ENCODE assay signal across 9 cellular contexts in genomic region chr6:25006565-25007001, GRCh38.
DNase-seq lines count a peak whose midpoint lies in the region; ATAC-seq, FAIRE-seq and TF ChIP-seq lines count a peak whose summit lies in the region.
"Had no signal": no experiment of that assay in that cellular context is flagged by ENCODE, and none has a peak within 500 bp of the region (broad histone marks: within the 10 kb centered on the region; RNA-seq: fewer than 3 reads in every experiment).

No MANE protein-coding gene starts in this region.

- WGBS in heart left ventricle, 4 donors, result 25 to 27% (median 26%) methylated on average over 3 of the region's 3 CpGs
- 28 to 36% (median 31%) methylated on average over 3 of the region's 3 CpGs for WGBS in small intestine, 3 donors

- H3K4me1 ChIP-seq in heart left ventricle (peaks cover 0 to 90% (median 6%) of the 10 kb centered on the region in 12 donors), small intestine (ENCODE audit: control insufficient read depth in 2 of 2, insufficient read depth in 1 of 2, low read depth in 1 of 2, low read length in 1 of 2) (peaks cover 0 to 4% of the 10 kb centered on the region in 2 donors)

- FAIRE-seq in small intestine (lab: Jason Lieb, UNC), result no peak
- FAIRE-seq: A204.1 had no signal

- no peak for TF ChIP-seq CTCF in heart left ventricle (IDR thresholded peaks at IDR 0.05)

- DNase-seq in DMS79 treated with DMSO at 0.1 percent for 48 hours (lab: John Stamatoyannopoulos, UW) (peak; percentile 48), DMS79 (lab: John Stamatoyannopoulos, UW) (no peak), M059J (ENCODE audit: low read depth) (peak; percentile 81), heart left ventricle (peak in 2 of 5 donors; percentile 25 to 81), small intestine (peak; percentile 71), NCI-H187 (lab: John Stamatoyannopoulos, UW) (no peak), NCI-H524 (lab: John Stamatoyannopoulos, UW) (no peak)
- DNase-seq in activated effector memory CD4-positive, alpha-beta T cell treated with Interleukin-2 at 50 U/mL for 16 hours, result peak; percentile 26

- H3K9me3 ChIP-seq in heart left ventricle, result no peaks in the 10 kb centered on the region
- H3K9me3 ChIP-seq in small intestine (ENCODE audit: control insufficient read depth, low read depth), result no peaks in the 10 kb centered on the region

- H3K36me3 ChIP-seq in heart left ventricle, result no peaks in the 10 kb centered on the region
- H3K36me3 ChIP-seq in small intestine (ENCODE audit: control insufficient read depth in 2 of 2, insufficient read depth in 2 of 2, low read length in 2 of 2), result no peaks in the 10 kb centered on the region

- intact Hi-C loops in heart left ventricle (cut with DNase I), result loop anchor here in 1 of 10 donors (10.0 kb wide), 1 partner anchor 58 kb away; no protein-coding TSS in a partner anchor

- H3K4me3 ChIP-seq in heart left ventricle (no peak overlapping the region), small intestine (ENCODE audit: low read depth in 1 of 2, low read length in 2 of 2) (no peak overlapping the region)

- H3K27me3 ChIP-seq in heart left ventricle (no peaks in the 10 kb centered on the region), small intestine (ENCODE audit: control insufficient read depth in 2 of 2, insufficient read depth in 2 of 2, low read length in 2 of 2) (no peaks in the 10 kb centered on the region)

- peak; percentile 75 to 97 (median 90) for ATAC-seq in heart left ventricle

- no peak for TF ChIP-seq POLR2A in heart left ventricle (IDR thresholded peaks at IDR 0.05)

- H3K27ac ChIP-seq in heart left ventricle (peak overlapping the region in 11 of 12 donors; percentile 16 to 89 (median 58)), small intestine (ENCODE audit: low read depth in 1 of 2, low read length in 1 of 2) (peak overlapping the region in 1 of 2 donors; percentile 82)

Comparison
In these comparisons a context has a peak if more than half of its experiments do, and no peak if none do; other contexts are left out.
1. DNase-seq: peak in DMS79 treated with DMSO at 0.1 percent for 48 hours (single experiment), M059J (single experiment), activated effector memory CD4-positive, alpha-beta T cell treated with Interleukin-2 at 50 U/mL for 16 hours (single experiment) and small intestine (single experiment); none in DMS79 (single experiment), NCI-H187 (0 of 2) and NCI-H524 (0 of 2).